10 cellular contexts compared by ENCODE assay signal in genomic region chr14:94601961-94602391, GRCh38. TPM values are rescaled to one million over a fixed set of nuclear protein-coding genes. Genes with fewer than 3 reads are reported as not detected.
A peak's percentile ranks its signal among the peaks of the same experiment; 100 is the strongest.
DNase-seq lines count a peak whose midpoint lies in the region; ATAC-seq lines count a peak whose summit lies in the region.
"Had no signal": no experiment of that assay in that cellular context is flagged by ENCODE, and none has a peak within 500 bp of the region (broad histone marks: within the 10 kb centered on the region; RNA-seq: fewer than 3 reads in every experiment).

No MANE protein-coding gene starts in this region.

- H3K9me3 ChIP-seq in adipocyte (ENCODE audit: control insufficient read depth, low read length) (no peaks in the 10 kb centered on the region), T-helper 17 cell (ENCODE audit: control insufficient read depth, low read length, poor library complexity, severe bottlenecking) (no peaks in the 10 kb centered on the region)

- H3K27ac Mint-ChIP-seq in activated naive CD4-positive, alpha-beta T cell treated with anti-CD3 and anti-CD28 coated beads, Interleukin-2, amount 50 U/mL, for 72 hours = no peak overlapping the region
- H3K27ac Mint-ChIP-seq in T-helper 17 cell = no peak overlapping the region
- H3K27ac Mint-ChIP-seq: activated CD4-positive, alpha-beta memory T cell treated with anti-CD3 and anti-CD28 coated beads, Interleukin-2, amount 10 ng/mL, durations not matched to agents 7 days and 5 days had no signal

- intact Hi-C loops in Right ventricle myocardium inferior (cut with DNase I) (no loop called here), posterior vena cava (cut with DNase I) (no loop called here)

- H3K9ac ChIP-seq in adipocyte (ENCODE audit: low read length) = peak overlapping the region; percentile 78

- ATAC-seq in Right ventricle myocardium inferior = peak; percentile 83
- no peak for ATAC-seq in HG03521 (IDR thresholded peaks at IDR 0.05; ENCODE audit: unreplicated experiment)
- no peak for ATAC-seq in activated naive CD4-positive, alpha-beta T cell treated with anti-CD3 and anti-CD28 coated beads, Interleukin-2, amount 50 U/mL, for 72 hours
- ATAC-seq in T-helper 17 cell = no peak

- no peaks in the 10 kb centered on the region for H3K27me3 ChIP-seq in adipocyte (replicated peaks; ENCODE audit: control insufficient read depth, insufficient read depth, low read length)

- DNase-seq in COLO829 (ENCODE audit: low spot score) = peak; percentile 37
- peak; percentile 90 for DNase-seq in adipocyte (ENCODE audit: low read depth)
- peak; percentile 84 for DNase-seq in Right ventricle myocardium inferior (ENCODE audit: missing footprints)
- DNase-seq in posterior vena cava (ENCODE audit: low spot score) = peak; percentile 89
- DNase-seq in epidermal melanocyte (ENCODE audit: insufficient read length, low spot score) = no peak
- no peak for DNase-seq in activated naive CD4-positive, alpha-beta T cell treated with anti-CD3 and anti-CD28 coated beads, Interleukin-2, amount 50 U/mL, for 72 hours (ENCODE audit: low spot score in 2 of 2)
- no peak for DNase-seq in T-helper 17 cell
- DNase-seq: activated CD4-positive, alpha-beta memory T cell treated with anti-CD3 and anti-CD28 coated beads, Interleukin-2, amount 10 ng/mL, durations not matched to agents 7 days and 5 days had no signal

- H3K36me3 ChIP-seq in adipocyte (ENCODE audit: control insufficient read depth, insufficient read depth, low read length, severe bottlenecking) = no peaks in the 10 kb centered on the region

- H3K36me3 Mint-ChIP-seq in activated naive CD4-positive, alpha-beta T cell treated with anti-CD3 and anti-CD28 coated beads, Interleukin-2, amount 50 U/mL, for 72 hours = no peaks in the 10 kb centered on the region
- peaks cover 2% of the 10 kb centered on the region for H3K36me3 Mint-ChIP-seq in T-helper 17 cell (ENCODE audit: low read depth)

- H3K4me3 ChIP-seq in adipocyte (ENCODE audit: low read length) = peak overlapping the region; percentile 9

- peaks cover 31% of the 10 kb centered on the region for H3K27me3 Mint-ChIP-seq in T-helper 17 cell

- H3K4me1 ChIP-seq in adipocyte (ENCODE audit: control insufficient read depth, insufficient read depth, low read length) = peaks cover 48% of the 10 kb centered on the region

- peaks cover 3% of the 10 kb centered on the region for H3K4me1 Mint-ChIP-seq in T-helper 17 cell
- H3K4me1 Mint-ChIP-seq: activated CD4-positive, alpha-beta memory T cell treated with anti-CD3 and anti-CD28 coated beads, Interleukin-2, amount 10 ng/mL, durations not matched to agents 7 days and 5 days had no signal

- no peaks in the 10 kb centered on the region for H3K9me3 Mint-ChIP-seq in activated naive CD4-positive, alpha-beta T cell treated with anti-CD3 and anti-CD28 coated beads, Interleukin-2, amount 50 U/mL, for 72 hours
- H3K9me3 Mint-ChIP-seq: activated CD4-positive, alpha-beta memory T cell treated with anti-CD3 and anti-CD28 coated beads, Interleukin-2, amount 10 ng/mL, durations not matched to agents 7 days and 5 days had no signal

- H3K4me3 Mint-ChIP-seq in T-helper 17 cell = no peak overlapping the region
- H3K4me3 Mint-ChIP-seq: activated CD4-positive, alpha-beta memory T cell treated with anti-CD3 and anti-CD28 coated beads, Interleukin-2, amount 10 ng/mL, durations not matched to agents 7 days and 5 days had no signal

RNA-seq across cellular contexts. Expression of gene SERPINA3, which starts 10.2 kb away (rescaled TPM):
- total RNA-seq in Right ventricle myocardium inferior (112 TPM), posterior vena cava (100 to 1,000 TPM; 279 to 301 TPM), T-helper 17 cell (not detected)
- total RNA-seq in activated naive CD4-positive, alpha-beta T cell treated with anti-CD3 and anti-CD28 coated beads, Interleukin-2, amount 50 U/mL, for 72 hours = not detected
- total RNA-seq: activated CD4-positive, alpha-beta memory T cell treated with anti-CD3 and anti-CD28 coated beads, Interleukin-2, amount 10 ng/mL, durations not matched to agents 7 days and 5 days; mononuclear cell had no signal

RNA-seq across cellular contexts. Expression of gene SERPINA5, which starts 20.8 kb away (rescaled TPM):
- 4.1 TPM for total RNA-seq in Right ventricle myocardium inferior
- total RNA-seq in posterior vena cava = 10 to 100 TPM in 1 of 2 donors, 1 to 10 TPM in 1; 5.2 to 13.6 TPM
- total RNA-seq in activated naive CD4-positive, alpha-beta T cell treated with anti-CD3 and anti-CD28 coated beads, Interleukin-2, amount 50 U/mL, for 72 hours = not detected
- total RNA-seq in T-helper 17 cell = not detected
- total RNA-seq: activated CD4-positive, alpha-beta memory T cell treated with anti-CD3 and anti-CD28 coated beads, Interleukin-2, amount 10 ng/mL, durations not matched to agents 7 days and 5 days; mononuclear cell had no signal

RNA-seq across cellular contexts. Expression of gene SERPINA4, which starts 40.7 kb away (rescaled TPM):
- total RNA-seq in Right ventricle myocardium inferior (not detected), posterior vena cava (not detected), T-helper 17 cell (not detected)
- total RNA-seq in activated naive CD4-positive, alpha-beta T cell treated with anti-CD3 and anti-CD28 coated beads, Interleukin-2, amount 50 U/mL, for 72 hours = not detected
- total RNA-seq: activated CD4-positive, alpha-beta memory T cell treated with anti-CD3 and anti-CD28 coated beads, Interleukin-2, amount 10 ng/mL, durations not matched to agents 7 days and 5 days had no signal

Comparison
In these comparisons a context has a peak if more than half of its experiments do, and no peak if none do; other contexts are left out.
1. DNase-seq: peak in COLO829 (single experiment), adipocyte (single experiment), Right ventricle myocardium inferior (single experiment) and posterior vena cava (single experiment); none in epidermal melanocyte (single experiment), activated naive CD4-positive, alpha-beta T cell treated with anti-CD3 and anti-CD28 coated beads, Interleukin-2, amount 50 U/mL, for 72 hours (0 of 2) and T-helper 17 cell (0 of 3).
2. RNA of gene SERPINA3, which starts 10.2 kb away (total RNA-seq): 279 to 301 TPM in posterior vena cava and 112 TPM in Right ventricle myocardium inferior (single experiment); not detected in activated naive CD4-positive, alpha-beta T cell treated with anti-CD3 and anti-CD28 coated beads, Interleukin-2, amount 50 U/mL, for 72 hours and not detected in T-helper 17 cell; every median in the first group is over 100 times any median in the second.